ENCODE assay signal across 11 cellular contexts in the genomic region with DNA sequence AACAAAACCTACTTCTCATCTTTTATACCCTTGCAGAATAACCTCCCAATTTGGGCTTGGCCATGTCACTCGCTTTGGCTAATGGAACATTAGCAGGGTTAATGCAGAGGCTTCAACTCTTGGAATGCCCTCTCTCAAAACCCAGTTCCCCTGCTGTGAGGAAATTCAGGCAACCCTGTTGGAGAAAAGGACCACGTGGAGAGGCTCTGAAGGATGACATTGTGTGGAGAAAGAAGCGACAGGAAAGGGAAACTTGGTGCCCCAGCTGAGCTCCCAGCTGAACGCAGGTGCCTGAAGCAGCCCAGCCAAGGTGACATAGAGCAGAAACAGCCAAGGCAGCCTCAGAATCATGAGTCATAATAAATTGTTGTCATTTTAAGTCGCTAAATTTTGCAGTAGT.
DNase-seq lines count a peak whose midpoint lies in the region; ATAC-seq and TF ChIP-seq lines count a peak whose summit lies in the region.
"Had no signal": no experiment of that assay in that cellular context is flagged by ENCODE, and none has a peak within 500 bp of the region (broad histone marks: within the 10 kb centered on the region; RNA-seq: fewer than 3 reads in every experiment).

No MANE protein-coding gene starts in this region.

- no CpG with 5 or more reads among the region's 5 CpGs for WGBS in mesendoderm (ENCODE audit: extremely low coverage, insufficient coverage, low lambda C conversion rate)

- peaks cover 9% of the 10 kb centered on the region; the same call in 1 of the 2 replicates for H3K9me2 ChIP-seq in GM23338 (ENCODE audit: insufficient read depth)

- H2AFZ ChIP-seq in GM23338 = no peak overlapping the region

- H3K27ac ChIP-seq in GM23338 (ENCODE audit: low read depth) (no peak overlapping the region), mesendoderm (ENCODE audit: low read depth, low read length) (no peak overlapping the region)
- H3K27ac ChIP-seq: C4-2B had no signal

- no peaks in the 10 kb centered on the region; the same call in 2 of the 3 replicates for H3K9me3 Mint-ChIP-seq in GM23338
- H3K9me3 Mint-ChIP-seq in WTC11 = no peaks in the 10 kb centered on the region
- H3K9me3 Mint-ChIP-seq in activated CD4-positive, alpha-beta memory T cell treated with anti-CD3 and anti-CD28 coated beads for 36 hours = no peaks in the 10 kb centered on the region

- intact Hi-C loops in activated CD4-positive, alpha-beta memory T cell treated with anti-CD3 and anti-CD28 coated beads for 36 hours (cut with micrococcal nuclease) = no loop called here

- H3K79me1 ChIP-seq in mesendoderm (ENCODE audit: low read length) = no peaks in the 10 kb centered on the region

- ATAC-seq in GM23338 (peak; percentile 87), WTC11 (peak; percentile 86), GM19463 (IDR thresholded peaks at IDR 0.05; ENCODE audit: unreplicated experiment) (no peak)

- no peaks in the 10 kb centered on the region for H3K36me3 ChIP-seq in GM23338 (ENCODE audit: insufficient read depth)
- no peaks in the 10 kb centered on the region for H3K36me3 ChIP-seq in mesendoderm (ENCODE audit: control insufficient read depth, insufficient read depth, low read length)
- H3K36me3 ChIP-seq: BE2C had no signal

- H3K27ac Mint-ChIP-seq in GM23338 = 0 out of 2 replicates have a peak overlapping the region, but pooled peaks have one; percentile 12
- no peak overlapping the region for H3K27ac Mint-ChIP-seq in WTC11
- no peak overlapping the region for H3K27ac Mint-ChIP-seq in activated CD4-positive, alpha-beta memory T cell treated with anti-CD3 and anti-CD28 coated beads for 36 hours
- H3K27ac Mint-ChIP-seq: CD4-positive, alpha-beta memory T cell had no signal

- no peak overlapping the region for H2AK5ac ChIP-seq in mesendoderm (ENCODE audit: low read length)

- H3K27me3 Mint-ChIP-seq in GM23338 (ENCODE audit: insufficient read depth, low read depth, poor library complexity) = peaks cover 1% of the 10 kb centered on the region
- peaks cover 5% of the 10 kb centered on the region; the same call in 1 of the 2 replicates for H3K27me3 Mint-ChIP-seq in WTC11 (ENCODE audit: low read depth)
- peaks cover 9% of the 10 kb centered on the region for H3K27me3 Mint-ChIP-seq in activated CD4-positive, alpha-beta memory T cell treated with anti-CD3 and anti-CD28 coated beads for 36 hours

- H3K4me3 Mint-ChIP-seq in GM23338 (peak overlapping the region; percentile 10; the same call in 1 of the 3 replicates), WTC11 (peak overlapping the region; percentile 3; the same call in 1 of the 2 replicates)
- no peak overlapping the region for H3K4me3 Mint-ChIP-seq in activated CD4-positive, alpha-beta memory T cell treated with anti-CD3 and anti-CD28 coated beads for 36 hours
- H3K4me3 Mint-ChIP-seq: CD4-positive, alpha-beta memory T cell had no signal

- no peak overlapping the region for H4K5ac ChIP-seq in mesendoderm (ENCODE audit: low read length)

- no peak overlapping the region for H3K23ac ChIP-seq in mesendoderm (ENCODE audit: low read length)

- H3K4me1 ChIP-seq in GM23338 (ENCODE audit: insufficient read depth) (peaks cover 23% of the 10 kb centered on the region), mesendoderm (ENCODE audit: control insufficient read depth, low read depth, low read length) (peaks cover 2% of the 10 kb centered on the region)

- DNase-seq in GM23338 (ENCODE audit: low spot score) = peak; percentile 76
- DNase-seq in WTC11 (ENCODE audit: low spot score) = peak; percentile 36
- DNase-seq in iPS DF 19.7 (ENCODE audit: low read depth, low spot score) = peak; percentile 70
- DNase-seq in mesendoderm = peak; percentile 70
- DNase-seq in stimulated activated CD4-positive, alpha-beta T cell treated with anti-CD3 and anti-CD28 coated beads, Interleukin-4, amount 100 ng/mL, for 4 hours = no peak
- no peak for DNase-seq in activated CD4-positive, alpha-beta memory T cell treated with anti-CD3 and anti-CD28 coated beads for 36 hours
- DNase-seq: BE2C; CD4-positive, alpha-beta memory T cell; DMS79 had no signal

- H2BK5ac ChIP-seq in mesendoderm (ENCODE audit: low read length) = no peak overlapping the region

- POLR2A ChIA-PET in WTC11 (lab: Charles Lee) = no interaction called here
- POLR2A ChIA-PET in activated CD4-positive, alpha-beta memory T cell treated with anti-CD3 and anti-CD28 coated beads for 36 hours (lab: Charles Lee) = no interaction called here

- peaks cover 31% of the 10 kb centered on the region for H3K4me1 Mint-ChIP-seq in GM23338
- H3K4me1 Mint-ChIP-seq in WTC11 = peaks cover 47% of the 10 kb centered on the region
- no peaks in the 10 kb centered on the region for H3K4me1 Mint-ChIP-seq in activated CD4-positive, alpha-beta memory T cell treated with anti-CD3 and anti-CD28 coated beads for 36 hours (ENCODE audit: low read depth)
- H3K4me1 Mint-ChIP-seq: CD4-positive, alpha-beta memory T cell had no signal

- H3K4me2 ChIP-seq in GM23338 (no peak overlapping the region), mesendoderm (ENCODE audit: low read length) (no peak overlapping the region)

- H3K27me3 ChIP-seq in GM23338 (ENCODE audit: insufficient read depth) (no peaks in the 10 kb centered on the region), mesendoderm (ENCODE audit: insufficient read depth, low read length, poor library complexity) (no peaks in the 10 kb centered on the region)
- H3K27me3 ChIP-seq: BE2C had no signal

- H2BK120ac ChIP-seq in mesendoderm (ENCODE audit: low read depth, low read length) = no peak overlapping the region

- CTCF ChIA-PET in WTC11 (lab: Charles Lee) = no interaction called here
- CTCF ChIA-PET in activated CD4-positive, alpha-beta memory T cell treated with anti-CD3 and anti-CD28 coated beads for 36 hours (lab: Charles Lee) = no interaction called here

- H3K18ac ChIP-seq in mesendoderm (ENCODE audit: low read length) = no peak overlapping the region

- H3K36me3 Mint-ChIP-seq in GM23338 (ENCODE audit: low read depth) = no peaks in the 10 kb centered on the region
- no peaks in the 10 kb centered on the region for H3K36me3 Mint-ChIP-seq in WTC11
- no peaks in the 10 kb centered on the region for H3K36me3 Mint-ChIP-seq in activated CD4-positive, alpha-beta memory T cell treated with anti-CD3 and anti-CD28 coated beads for 36 hours
- H3K36me3 Mint-ChIP-seq: CD4-positive, alpha-beta memory T cell had no signal

- TF ChIP-seq CTCF in GM23338 (conservative IDR thresholded peaks at IDR 0.05; ENCODE audit: low read depth in 2 of 2) (no peak), WTC11 (IDR thresholded peaks at IDR 0.05) (no peak)

- no peak overlapping the region for H3K4me3 ChIP-seq in GM23338
- H3K4me3 ChIP-seq in mesendoderm (ENCODE audit: low read length) = no peak overlapping the region

- H3F3A ChIP-seq in GM23338 (replicated peaks; ENCODE audit: low read depth) = no peaks in the 10 kb centered on the region

- H3K9ac ChIP-seq in mesendoderm (ENCODE audit: low read length) = no peak overlapping the region

- H4K8ac ChIP-seq in mesendoderm (ENCODE audit: low read depth, low read length) = no peak overlapping the region

- H2BK15ac ChIP-seq in mesendoderm (replicated peaks; ENCODE audit: low read depth) = no peak overlapping the region

- no peaks in the 10 kb centered on the region for H4K20me1 ChIP-seq in GM23338 (replicated peaks; ENCODE audit: insufficient read depth)

- H3K79me2 ChIP-seq in GM23338 (replicated peaks; ENCODE audit: insufficient read depth) = no peaks in the 10 kb centered on the region
- no peaks in the 10 kb centered on the region for H3K79me2 ChIP-seq in mesendoderm (ENCODE audit: control insufficient read depth, insufficient read depth, low read length)

- H3K4ac ChIP-seq in mesendoderm (ENCODE audit: low read depth, low read length) = no peak overlapping the region

- H3K56ac ChIP-seq in mesendoderm (ENCODE audit: low read length) = no peak overlapping the region

TF ChIP-seq in GM23338, 12 proteins besides CTCF, POLR2A, EP300 and RAD21 (continues in another document):
- no peak for TF ChIP-seq NANOG (IDR thresholded peaks at IDR 0.05; ENCODE audit: borderline replicate concordance)

TF ChIP-seq in WTC11, 78 proteins besides CTCF, POLR2A, EP300 and RAD21:
- TF ChIP-seq SOX15 (CRISPR knock-in tag; IDR thresholded peaks at IDR 0.05) (no peak), TEAD1 (CRISPR knock-in tag; IDR thresholded peaks at IDR 0.05) (peak; percentile 50; the same call in 1 of the 2 replicates), EMX1 (CRISPR knock-in tag; IDR thresholded peaks at IDR 0.05) (no peak), ZNF423 (CRISPR knock-in tag; IDR thresholded peaks at IDR 0.05) (peak; percentile 92), MAX (CRISPR knock-in tag; IDR thresholded peaks at IDR 0.05) (peak; percentile 47; the same call in 1 of the 2 replicates), ZBTB21 (CRISPR knock-in tag; IDR thresholded peaks at IDR 0.05; ENCODE audit: borderline replicate concordance) (no peak), USF2 (CRISPR knock-in tag; IDR thresholded peaks at IDR 0.05) (peak; percentile 58; the same call in 1 of the 2 replicates), SP1 (CRISPR knock-in tag; conservative IDR thresholded peaks at IDR 0.05) (no peak; the same call in 1 of the 2 replicates)
- TF ChIP-seq, protein P1, sequence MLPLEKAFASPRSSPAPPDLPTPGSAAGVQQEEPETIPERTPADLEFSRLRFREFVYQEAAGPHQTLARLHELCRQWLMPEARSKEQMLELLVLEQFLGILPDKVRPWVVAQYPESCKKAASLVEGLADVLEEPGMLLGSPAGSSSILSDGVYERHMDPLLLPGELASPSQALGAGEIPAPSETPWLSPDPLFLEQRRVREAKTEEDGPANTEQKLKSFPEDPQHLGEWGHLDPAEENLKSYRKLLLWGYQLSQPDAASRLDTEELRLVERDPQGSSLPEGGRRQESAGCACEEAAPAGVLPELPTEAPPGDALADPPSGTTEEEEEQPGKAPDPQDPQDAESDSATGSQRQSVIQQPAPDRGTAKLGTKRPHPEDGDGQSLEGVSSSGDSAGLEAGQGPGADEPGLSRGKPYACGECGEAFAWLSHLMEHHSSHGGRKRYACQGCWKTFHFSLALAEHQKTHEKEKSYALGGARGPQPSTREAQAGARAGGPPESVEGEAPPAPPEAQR (CRISPR knock-in tag; IDR thresholded peaks at IDR 0.05) = 0 out of 2 replicates have a peak, but pooled peaks have one; percentile 18
TF ChIP-seq in WTC11: peak in this region for 5.

Comparison
In these comparisons a context has a peak if more than half of its experiments do, and no peak if none do; other contexts are left out.
1. DNase-seq: peak in GM23338 (single experiment), WTC11 (single experiment), iPS DF 19.7 (single experiment) and mesendoderm (single experiment); none in stimulated activated CD4-positive, alpha-beta T cell treated with anti-CD3 and anti-CD28 coated beads, Interleukin-4, amount 100 ng/mL, for 4 hours (0 of 2) and activated CD4-positive, alpha-beta memory T cell treated with anti-CD3 and anti-CD28 coated beads for 36 hours (single experiment).